13 cellular contexts compared by ENCODE assay signal in genomic region chr17:32936157-32936893, GRCh38. TPM values are rescaled to one million over a fixed set of nuclear protein-coding genes. Genes with fewer than 3 reads are reported as not detected.
DNase-seq lines count a peak whose midpoint lies in the region; ATAC-seq, FAIRE-seq and TF ChIP-seq lines count a peak whose summit lies in the region.
"Had no signal": no experiment of that assay in that cellular context is flagged by ENCODE, and none has a peak within 500 bp of the region (broad histone marks: within the 10 kb centered on the region; RNA-seq: fewer than 3 reads in every experiment).

No MANE protein-coding gene starts in this region.

- TF ChIP-seq CTCF in SK-N-SH (IDR thresholded peaks at IDR 0.05) (no peak), mesothelial cell of epicardium (IDR thresholded peaks at IDR 0.05; ENCODE audit: unreplicated experiment) (no peak), thoracic aorta (IDR thresholded peaks at IDR 0.05) (no peak), D721Med (IDR thresholded peaks at IDR 0.05; ENCODE audit: insufficient read depth, missing control alignments) (no peak)

- no peaks in the 10 kb centered on the region for H3F3A ChIP-seq in SK-N-SH (replicated peaks; ENCODE audit: insufficient read depth)

- H3K9ac ChIP-seq in SK-N-SH, result no peak overlapping the region

- no peak overlapping the region for H3K4me2 ChIP-seq in SK-N-SH

- H3K27ac ChIP-seq in SK-N-SH (ENCODE audit: low read depth in 2 of 2, low read length in 1 of 2) (no peak overlapping the region), thoracic aorta (peak overlapping the region; percentile 32 to 67)

- no peaks in the 10 kb centered on the region; a peak in 1 of 4 replicates for H3K4me1 ChIP-seq in SK-N-SH (ENCODE audit: control insufficient read depth in 1 of 2, insufficient read depth in 2 of 2, low read depth in 1 of 2, low read length in 1 of 2)
- peaks cover 8 to 15% of the 10 kb centered on the region in 2 donors for H3K4me1 ChIP-seq in thoracic aorta (ENCODE audit: control insufficient read depth in 1 of 2, low read depth in 2 of 2)

- no peak overlapping the region for H3K4me3 ChIP-seq in SK-N-SH (ENCODE audit: low read depth in 2 of 2, low read length in 1 of 2)
- H3K4me3 ChIP-seq in thoracic aorta, result peak overlapping the region; percentile 52
- H3K4me3 ChIP-seq: GM12878 had no signal

- H3K9me2 ChIP-seq in SK-N-SH, result no peaks in the 10 kb centered on the region

- no peak overlapping the region for H2AFZ ChIP-seq in SK-N-SH (ENCODE audit: low read depth)

- CTCF ChIA-PET in SK-N-SH (lab: Yijun Ruan, JAX), result interaction anchor here (0.6 to 6.3 kb wide), 25 partner anchors 8 to 814 kb away, joined by 3 to 35 read pairs (median 4); partner anchors contain the start of genes MYO1D and TMEM98

- TF ChIP-seq EP300 in SK-N-SH (IDR thresholded peaks at IDR 0.05; ENCODE audit: borderline replicate concordance in 1 of 2, low read depth in 1 of 2, low read length in 1 of 2), result no peak

- peaks cover 4% of the 10 kb centered on the region for H3K9me3 Mint-ChIP-seq in mesothelial cell of epicardium

- DNase-seq in SK-N-SH (no peak), cerebellar cortex (ENCODE audit: low spot score) (peak; percentile 82), mesothelial cell of epicardium (ENCODE audit: low spot score in 2 of 2, unreplicated experiment in 2 of 2) (no peak), thoracic aorta (ENCODE audit: low spot score) (no peak), NCI-H1694 (lab: John Stamatoyannopoulos, UW) (no peak), D721Med (ENCODE audit: insufficient read length, low spot score) (no peak)

- ATAC-seq in SK-N-SH treated with all-trans-retinoic acid at 6 μM for 48 hours, result peak; percentile 27; the same call in 2 of the 3 replicates
- ATAC-seq in thoracic aorta (ENCODE audit: insufficient number of reproducible peaks, low FRiP score, low read depth), result no peak
- ATAC-seq in GM21367 (IDR thresholded peaks at IDR 0.05; ENCODE audit: unreplicated experiment), result no peak

- H3K36me3 Mint-ChIP-seq in mesothelial cell of epicardium, result peaks cover 64% of the 10 kb centered on the region
- H3K36me3 Mint-ChIP-seq: CD4-positive, CD25-positive, alpha-beta regulatory T cell had no signal

- H3K79me2 ChIP-seq in SK-N-SH (ENCODE audit: insufficient read depth), result no peaks in the 10 kb centered on the region

- no peaks in the 10 kb centered on the region for H3K27me3 Mint-ChIP-seq in mesothelial cell of epicardium (ENCODE audit: low read depth)

- no peaks in the 10 kb centered on the region for H3K27me3 ChIP-seq in SK-N-SH (ENCODE audit: insufficient read depth)
- H3K27me3 ChIP-seq in thoracic aorta (replicated peaks; ENCODE audit: insufficient read depth), result no peaks in the 10 kb centered on the region

- peak overlapping the region; percentile 95 for H3K27ac Mint-ChIP-seq in mesothelial cell of epicardium
- H3K27ac Mint-ChIP-seq: CD4-positive, CD25-positive, alpha-beta regulatory T cell had no signal

- no peak for FAIRE-seq in D721Med (lab: Jason Lieb, UNC)
- FAIRE-seq: islet of Langerhans had no signal

- peak overlapping the region; percentile 8 for H3K4me3 Mint-ChIP-seq in mesothelial cell of epicardium

- H3K4me1 Mint-ChIP-seq in mesothelial cell of epicardium, result peaks cover 12% of the 10 kb centered on the region

- no peaks in the 10 kb centered on the region for H3K9me3 ChIP-seq in SK-N-SH
- no peaks in the 10 kb centered on the region for H3K9me3 ChIP-seq in thoracic aorta

- peaks cover 32 to 66% of the 10 kb centered on the region in 2 experiments for H3K36me3 ChIP-seq in SK-N-SH (replicated peaks in 1 of 2; ENCODE audit: control insufficient read depth in 1 of 2, insufficient read depth in 2 of 2, low read length in 1 of 2)
- peaks cover 47% of the 10 kb centered on the region for H3K36me3 ChIP-seq in thoracic aorta

- POLR2A ChIA-PET in SK-N-SH (lab: Yijun Ruan, JAX), result no interaction called here

- 81% methylated on average over 10 of the region's 16 CpGs for WGBS in SK-N-SH (ENCODE audit: low lambda C conversion rate)

- no peak for TF ChIP-seq RAD21 in SK-N-SH (IDR thresholded peaks at IDR 0.05; ENCODE audit: low read length)

- H4K20me1 ChIP-seq in SK-N-SH (ENCODE audit: insufficient read depth), result no peaks in the 10 kb centered on the region

TF ChIP-seq in SK-N-SH treated with all-trans-retinoic acid at 6 μM for 48 hours, 23 proteins besides CTCF, POLR2A, EP300 and RAD21 (continues in another document):
- TF ChIP-seq ISL1 (CRISPR knock-in tag; IDR thresholded peaks at IDR 0.05) (no peak), POU6F1 (CRISPR knock-in tag; IDR thresholded peaks at IDR 0.05; ENCODE audit: borderline replicate concordance, low read depth) (no peak), ZNF70 (CRISPR knock-in tag; IDR thresholded peaks at IDR 0.05) (no peak), ZNF565 (CRISPR knock-in tag; conservative IDR thresholded peaks at IDR 0.05; ENCODE audit: low read depth) (no peak), SNAI2 (CRISPR knock-in tag; IDR thresholded peaks at IDR 0.05) (no peak), TCF4 (CRISPR knock-in tag; IDR thresholded peaks at IDR 0.05; ENCODE audit: borderline replicate concordance) (no peak), ZFP30 (CRISPR knock-in tag; IDR thresholded peaks at IDR 0.05) (no peak), GLIS3 (CRISPR knock-in tag; IDR thresholded peaks at IDR 0.05) (no peak)

TF ChIP-seq in SK-N-SH, 30 proteins besides CTCF, POLR2A, EP300 and RAD21 (continues in another document):
- TF ChIP-seq, protein P1, sequence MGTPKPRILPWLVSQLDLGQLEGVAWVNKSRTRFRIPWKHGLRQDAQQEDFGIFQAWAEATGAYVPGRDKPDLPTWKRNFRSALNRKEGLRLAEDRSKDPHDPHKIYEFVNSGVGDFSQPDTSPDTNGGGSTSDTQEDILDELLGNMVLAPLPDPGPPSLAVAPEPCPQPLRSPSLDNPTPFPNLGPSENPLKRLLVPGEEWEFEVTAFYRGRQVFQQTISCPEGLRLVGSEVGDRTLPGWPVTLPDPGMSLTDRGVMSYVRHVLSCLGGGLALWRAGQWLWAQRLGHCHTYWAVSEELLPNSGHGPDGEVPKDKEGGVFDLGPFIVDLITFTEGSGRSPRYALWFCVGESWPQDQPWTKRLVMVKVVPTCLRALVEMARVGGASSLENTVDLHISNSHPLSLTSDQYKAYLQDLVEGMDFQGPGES (IDR thresholded peaks at IDR 0.05; ENCODE audit: low read depth, low read length), result no peak
- no peak for TF ChIP-seq FOXJ3 (CRISPR knock-in tag; IDR thresholded peaks at IDR 0.05)
- TF ChIP-seq RXRA (IDR thresholded peaks at IDR 0.05; ENCODE audit: borderline replicate concordance, low read depth), result no peak
- TF ChIP-seq, protein P2, sequence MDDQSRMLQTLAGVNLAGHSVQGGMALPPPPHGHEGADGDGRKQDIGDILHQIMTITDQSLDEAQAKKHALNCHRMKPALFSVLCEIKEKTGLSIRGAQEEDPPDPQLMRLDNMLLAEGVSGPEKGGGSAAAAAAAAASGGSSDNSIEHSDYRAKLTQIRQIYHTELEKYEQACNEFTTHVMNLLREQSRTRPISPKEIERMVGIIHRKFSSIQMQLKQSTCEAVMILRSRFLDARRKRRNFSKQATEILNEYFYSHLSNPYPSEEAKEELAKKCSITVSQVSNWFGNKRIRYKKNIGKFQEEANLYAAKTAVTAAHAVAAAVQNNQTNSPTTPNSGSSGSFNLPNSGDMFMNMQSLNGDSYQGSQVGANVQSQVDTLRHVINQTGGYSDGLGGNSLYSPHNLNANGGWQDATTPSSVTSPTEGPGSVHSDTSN (IDR thresholded peaks at IDR 0.05), result no peak
- TF ChIP-seq JUND (IDR thresholded peaks at IDR 0.05), result no peak
- TF ChIP-seq MXI1 (IDR thresholded peaks at IDR 0.05; ENCODE audit: low read depth, low read length), result no peak
- no peak for TF ChIP-seq NRF1 (IDR thresholded peaks at IDR 0.05; ENCODE audit: low read depth, low read length)
- no peak for TF ChIP-seq POLR2AphosphoS5 (IDR thresholded peaks at IDR 0.05; ENCODE audit: low read depth, low read length)
- no peak for TF ChIP-seq TCF12 (IDR thresholded peaks at IDR 0.05)
- TF ChIP-seq GATA2 (CRISPR knock-in tag; IDR thresholded peaks at IDR 0.05), result no peak
- no peak for TF ChIP-seq FOXM1 (IDR thresholded peaks at IDR 0.05; ENCODE audit: low read depth)
- no peak for TF ChIP-seq SMC3 (IDR thresholded peaks at IDR 0.05; ENCODE audit: low read depth, low read length)
- no peak for TF ChIP-seq NFIC (IDR thresholded peaks at IDR 0.05; ENCODE audit: borderline replicate concordance)
- TF ChIP-seq SIN3A (IDR thresholded peaks at IDR 0.05; ENCODE audit: borderline replicate concordance, low read depth, low read length), result no peak
- no peak for TF ChIP-seq FOSL2 (IDR thresholded peaks at IDR 0.05; ENCODE audit: borderline replicate concordance, low read depth)
- no peak for TF ChIP-seq GABPA (IDR thresholded peaks at IDR 0.05; ENCODE audit: low read depth)
- no peak for TF ChIP-seq TEAD4 (IDR thresholded peaks at IDR 0.05; ENCODE audit: borderline replicate concordance, insufficient read depth)
- TF ChIP-seq TAF1 (IDR thresholded peaks at IDR 0.05; ENCODE audit: borderline replicate concordance, low read depth, low read length), result no peak

RNA-seq across cellular contexts. Expression of gene TMEM98, which starts 8.4 kb away (rescaled TPM):
- polyA plus RNA-seq in SK-N-SH (2012; rRNA removed), result 167 and 196 TPM in 2 replicates
- 125 and 153 TPM in 2 replicates for polyA plus RNA-seq in SK-N-SH (2012; cell fraction: cytosol; rRNA removed)
- 133 and 177 TPM in 2 replicates for polyA plus RNA-seq in SK-N-SH (2012; cell fraction: nucleus; rRNA removed)
- 205 to 216 TPM (median 206 TPM) in 3 replicates for total RNA-seq in mesothelial cell of epicardium
- total RNA-seq in thoracic aorta, result 10 to 100 TPM; 85.3 to 87.1 TPM
- total RNA-seq: CD4-positive, CD25-positive, alpha-beta regulatory T cell had no signal
- polyA plus RNA-seq: CD4-positive, CD25-positive, alpha-beta regulatory T cell had no signal

RNA-seq across cellular contexts. Expression of gene SPACA3, which starts 55.3 kb away (rescaled TPM):
- not detected in 2 replicates for polyA plus RNA-seq in SK-N-SH (2012; rRNA removed)
- polyA plus RNA-seq in SK-N-SH (2012; cell fraction: cytosol; rRNA removed), result not detected in 2 replicates
- polyA plus RNA-seq in SK-N-SH (2012; cell fraction: nucleus; rRNA removed), result not detected in 2 replicates
- not detected in 3 replicates for total RNA-seq in mesothelial cell of epicardium
- not detected for total RNA-seq in thoracic aorta
- total RNA-seq: CD4-positive, CD25-positive, alpha-beta regulatory T cell; GM12878; renal cortical epithelial cell; urinary bladder had no signal
- polyA plus RNA-seq: CD4-positive, CD25-positive, alpha-beta regulatory T cell; urinary bladder had no signal

RNA-seq across cellular contexts. Expression of gene MYO1D, which starts 59.4 kb away (rescaled TPM):
- polyA plus RNA-seq in SK-N-SH (2012; rRNA removed), result 20.4 and 29.7 TPM in 2 replicates
- polyA plus RNA-seq in SK-N-SH (2012; cell fraction: cytosol; rRNA removed), result 28.7 and 32.0 TPM in 2 replicates
- 23.0 and 34.5 TPM in 2 replicates for polyA plus RNA-seq in SK-N-SH (2012; cell fraction: nucleus; rRNA removed)
- 41.9 to 51.6 TPM (median 48.6 TPM) in 3 replicates for total RNA-seq in mesothelial cell of epicardium
- 100 to 1,000 TPM; 257 to 370 TPM for total RNA-seq in thoracic aorta

Comparison
In these comparisons a context has a peak if more than half of its experiments do, and no peak if none do; other contexts are left out.
1. H3K27ac ChIP-seq: peak in thoracic aorta (2 of 2); none in SK-N-SH (0 of 2).